16 cellular contexts compared by ENCODE assay signal in genomic region chr15:33448151-33448550, GRCh38.
A peak's percentile ranks its signal among the peaks of the same experiment; 100 is the strongest.
DNase-seq lines count a peak whose midpoint lies in the region; ATAC-seq and TF ChIP-seq lines count a peak whose summit lies in the region.
"Had no signal": no experiment of that assay in that cellular context is flagged by ENCODE, and none has a peak within 500 bp of the region (broad histone marks: within the 10 kb centered on the region; RNA-seq: fewer than 3 reads in every experiment).

No MANE protein-coding gene starts in this region.

- H3K9me2 ChIP-seq in PC-9 (ENCODE audit: insufficient read depth): no peaks in the 10 kb centered on the region

- in situ Hi-C loops in HAP-1 (cut with MboI; ENCODE audit: low sequenced_read_pairs): no loop called here

- BruUV-seq in PC-9 (replicated peaks; lab: Mats Ljungman, UMichigan): TSS peak; percentile 59

- H4K91ac ChIP-seq in trophoblast cell (ENCODE audit: low read depth, low read length): no peak overlapping the region

- H3F3A ChIP-seq in PC-9 (ENCODE audit: insufficient read depth, low read depth): peaks cover 9% of the 10 kb centered on the region; the same call in 1 of the 2 replicates

- H3K27me3 ChIP-seq in HAP-1 (ENCODE audit: low read depth) (no peaks in the 10 kb centered on the region), PC-9 (ENCODE audit: insufficient read depth, low read depth) (no peaks in the 10 kb centered on the region), trophoblast cell (ENCODE audit: insufficient read depth, low read length) (no peaks in the 10 kb centered on the region), esophagus muscularis mucosa (no peaks in the 10 kb centered on the region)
- H3K27me3 ChIP-seq: BE2C had no signal

- no peak for TF ChIP-seq CTCF in PC-9 (conservative IDR thresholded peaks at IDR 0.05)
- TF ChIP-seq CTCF in esophagus muscularis mucosa (IDR thresholded peaks at IDR 0.05): no peak

- CTCF ChIA-PET in PC-9 (lab: Charles Lee): no interaction called here

- POLR2A ChIA-PET in PC-9 (lab: Charles Lee; ENCODE audit: unreplicated experiment): no interaction called here

- H3K36me3 ChIP-seq in HAP-1 (replicated peaks): no peaks in the 10 kb centered on the region
- H3K36me3 ChIP-seq in PC-9 (ENCODE audit: low read depth): no peaks in the 10 kb centered on the region
- no peaks in the 10 kb centered on the region for H3K36me3 ChIP-seq in trophoblast cell (ENCODE audit: control insufficient read depth in 1 of 2, insufficient read depth in 2 of 2, low read length in 2 of 2)
- no peaks in the 10 kb centered on the region for H3K36me3 ChIP-seq in esophagus muscularis mucosa
- H3K36me3 ChIP-seq: BE2C had no signal

- H3K4me2 ChIP-seq in PC-9 (peak overlapping the region; percentile 72), trophoblast cell (ENCODE audit: low read length) (peak overlapping the region; percentile 18)
- H3K4me2 ChIP-seq: A549 had no signal

- peaks cover 3% of the 10 kb centered on the region for H3K79me1 ChIP-seq in trophoblast cell (ENCODE audit: low read length)

- no peaks in the 10 kb centered on the region for H3K9me3 ChIP-seq in HAP-1
- no peaks in the 10 kb centered on the region for H3K9me3 ChIP-seq in PC-9 (ENCODE audit: insufficient read depth, low read depth)
- H3K9me3 ChIP-seq in trophoblast cell (ENCODE audit: insufficient read depth, low read depth, low read length): no peaks in the 10 kb centered on the region
- no peaks in the 10 kb centered on the region for H3K9me3 ChIP-seq in esophagus muscularis mucosa
- H3K9me3 ChIP-seq: A549, BE2C had no signal

- H2AK5ac ChIP-seq in trophoblast cell (ENCODE audit: low read length): no peak overlapping the region

- no peak overlapping the region for H3K18ac ChIP-seq in trophoblast cell (ENCODE audit: low read length)

- no peaks in the 10 kb centered on the region for H4K20me1 ChIP-seq in PC-9 (ENCODE audit: insufficient read depth)

- H3K4me3 ChIP-seq in HAP-1: no peak overlapping the region
- H3K4me3 ChIP-seq in PC-9: peak overlapping the region; percentile 16; the same call in 1 of the 2 replicates
- H3K4me3 ChIP-seq in trophoblast cell (ENCODE audit: low read depth, low read length): no peak overlapping the region
- H3K4me3 ChIP-seq in esophagus muscularis mucosa: no peak overlapping the region
- H3K4me3 ChIP-seq: A549 had no signal

- ATAC-seq in HG02970 (IDR thresholded peaks at IDR 0.05; ENCODE audit: low FRiP score, unreplicated experiment) (no peak), GM21723 (IDR thresholded peaks at IDR 0.05; ENCODE audit: unreplicated experiment) (no peak)
- ATAC-seq: A549 had no signal

- peak overlapping the region; percentile 95 for H3K27ac ChIP-seq in PC-9
- peak overlapping the region; percentile 50 for H3K27ac ChIP-seq in trophoblast cell (ENCODE audit: low read depth, low read length)
- H3K27ac ChIP-seq in esophagus muscularis mucosa (replicated peaks in 1 of 4): no peak overlapping the region
- H3K27ac ChIP-seq: A549, C4-2B, HL-60 had no signal

- TF ChIP-seq POLR2A in esophagus muscularis mucosa (IDR thresholded peaks at IDR 0.05; ENCODE audit: low read depth): no peak

- H2BK5ac ChIP-seq in trophoblast cell (ENCODE audit: low read depth, low read length, poor library complexity): peak overlapping the region; percentile 56

- no peak overlapping the region for H4K12ac ChIP-seq in trophoblast cell (ENCODE audit: low read depth, low read length)

- no peak overlapping the region for H4K8ac ChIP-seq in trophoblast cell (ENCODE audit: low read depth, low read length)

- H2BK120ac ChIP-seq in trophoblast cell (ENCODE audit: insufficient read depth, low read length, poor library complexity): no peak overlapping the region

- intact Hi-C loops in PC-9 (cut with micrococcal nuclease; ENCODE audit: unreplicated experiment) (loop anchor here (5.0 kb wide), 1 partner anchor 156 kb away; no protein-coding TSS in a partner anchor), esophagus muscularis mucosa (cut with DNase I) (no loop called here)

- TF ChIP-seq EP300 in esophagus muscularis mucosa (IDR thresholded peaks at IDR 0.05): no peak

- no CpG with 5 or more reads among the region's 4 CpGs for WGBS in trophoblast cell (ENCODE audit: extremely low coverage, insufficient coverage, insufficient read length)
- WGBS in esophagus muscularis mucosa: 87% methylated on average over 4 of the region's 4 CpGs

- no peak overlapping the region for H3K14ac ChIP-seq in trophoblast cell (ENCODE audit: low read length)

- peak overlapping the region; percentile 72; the same call in 1 of the 2 replicates for H2AFZ ChIP-seq in PC-9
- H2AFZ ChIP-seq in trophoblast cell (ENCODE audit: insufficient read depth, low read length, poor library complexity): no peak overlapping the region

- DNase-seq in HAP-1 (ENCODE audit: low spot score in 2 of 2) (peak; percentile 33 to 60), PC-9 (no peak), islet precursor cell (peak; percentile 81), trophoblast cell (no peak), esophagus muscularis mucosa (ENCODE audit: extremely low spot score) (no peak)
- no peak for DNase-seq in stimulated activated naive CD4-positive, alpha-beta T cell treated with Interleukin-2 at 50 U/mL for 16 hours (lab: John Stamatoyannopoulos, UW)
- DNase-seq: BE2C; CD4-positive, alpha-beta memory T cell; DMS79; GOT3; H9 had no signal

- peak overlapping the region; percentile 47 for H2BK12ac ChIP-seq in trophoblast cell (ENCODE audit: low read length)

- H3K4me1 ChIP-seq in HAP-1 (no peaks in the 10 kb centered on the region; the same call in 1 of the 2 replicates), PC-9 (replicated peaks; ENCODE audit: insufficient read depth) (peaks cover 21% of the 10 kb centered on the region), trophoblast cell (ENCODE audit: control insufficient read depth in 1 of 2, insufficient read depth in 2 of 2, low read length in 2 of 2) (peaks cover 12 to 15% of the 10 kb centered on the region in 2 experiments), esophagus muscularis mucosa (peaks cover 0 to 5% (median 0%) of the 10 kb centered on the region in 4 donors)
- H3K4me1 ChIP-seq: A549, BE2C had no signal

- no peak overlapping the region for H3K23ac ChIP-seq in trophoblast cell (ENCODE audit: low read length)

- H3K79me2 ChIP-seq in PC-9 (ENCODE audit: low read depth) (no peaks in the 10 kb centered on the region), trophoblast cell (ENCODE audit: control insufficient read depth, insufficient read depth, low read length, poor library complexity) (no peaks in the 10 kb centered on the region)

- no peak overlapping the region for H3K9ac ChIP-seq in trophoblast cell (ENCODE audit: low read length)

- no peak overlapping the region for H3K4ac ChIP-seq in trophoblast cell (ENCODE audit: low read depth, low read length)

Comparison
In these comparisons a context has a peak if more than half of its experiments do, and no peak if none do; other contexts are left out.
1. DNase-seq: peak in HAP-1 (2 of 2) and islet precursor cell (single experiment); none in PC-9 (0 of 2), trophoblast cell (0 of 2), esophagus muscularis mucosa (single experiment) and stimulated activated naive CD4-positive, alpha-beta T cell treated with Interleukin-2 at 50 U/mL for 16 hours (single experiment).
2. H3K27ac ChIP-seq: peak in PC-9 (single experiment) and trophoblast cell (single experiment); none in esophagus muscularis mucosa (0 of 4).